Comparison of ENCODE assay signal across 8 cellular contexts in genomic region chr1:179881642-179882252, GRCh38. TPM values are rescaled to one million over a fixed set of nuclear protein-coding genes. Genes with fewer than 3 reads are reported as not detected.
DNase-seq lines count a peak whose midpoint lies in the region; ATAC-seq and TF ChIP-seq lines count a peak whose summit lies in the region.

No MANE protein-coding gene starts in this region.

- no peaks in the 10 kb centered on the region for H3K4me1 ChIP-seq in right cardiac atrium (ENCODE audit: control insufficient read depth, insufficient read depth, low read length)

- peaks cover 12% of the 10 kb centered on the region for H3K36me3 Mint-ChIP-seq in activated naive CD4-positive, alpha-beta T cell treated with anti-CD3 and anti-CD28 coated beads, Interleukin-2, amount 50 U/mL, for 24 hours

- 1% methylated on average over 22 of the region's 22 CpGs for WGBS in right cardiac atrium

- peaks cover 63% of the 10 kb centered on the region for H3K4me1 Mint-ChIP-seq in activated naive CD4-positive, alpha-beta T cell treated with anti-CD3 and anti-CD28 coated beads, Interleukin-2, amount 50 U/mL, for 24 hours

- H3K27ac Mint-ChIP-seq in activated naive CD4-positive, alpha-beta T cell treated with anti-CD3 and anti-CD28 coated beads, Interleukin-2, amount 50 U/mL, for 24 hours, result peak overlapping the region; percentile 100

- intact Hi-C loops in right cardiac atrium (cut with DNase I), result loop anchor here in 1 of 4 donors (10.0 kb wide), 1 partner anchor 73 kb away; the partner anchor contains the start of gene CEP350

- H3K27me3 Mint-ChIP-seq in activated naive CD4-positive, alpha-beta T cell treated with anti-CD3 and anti-CD28 coated beads, Interleukin-2, amount 50 U/mL, for 24 hours, result no peaks in the 10 kb centered on the region

- H3K4me3 Mint-ChIP-seq in activated naive CD4-positive, alpha-beta T cell treated with anti-CD3 and anti-CD28 coated beads, Interleukin-2, amount 50 U/mL, for 24 hours, result peak overlapping the region; percentile 95

- DNase-seq in activated naive CD4-positive, alpha-beta T cell (lab: John Stamatoyannopoulos, UW), result no peak
- DNase-seq in LNCaP clone FGC (ENCODE audit: low read depth) (peak; percentile 89), amniotic epithelial cell (ENCODE audit: low read depth) (peak; percentile 93), right cardiac atrium (no peak), pulmonary artery endothelial cell (ENCODE audit: low read depth, low spot score) (peak; percentile 85)

- no peaks in the 10 kb centered on the region for H3K9me3 Mint-ChIP-seq in activated naive CD4-positive, alpha-beta T cell treated with anti-CD3 and anti-CD28 coated beads, Interleukin-2, amount 50 U/mL, for 24 hours

- no peak for TF ChIP-seq CTCF in LNCaP clone FGC (IDR thresholded peaks at IDR 0.05; ENCODE audit: control insufficient read depth, extremely low read depth, insufficient read depth)

- H3K4me3 ChIP-seq in LNCaP clone FGC (ENCODE audit: low read depth, low read length) (peak overlapping the region; percentile 85), right cardiac atrium (ENCODE audit: low read length) (peak overlapping the region; percentile 37)

- no peaks in the 10 kb centered on the region for H3K9me3 ChIP-seq in right cardiac atrium (ENCODE audit: control insufficient read depth, low read length)

- ATAC-seq in right cardiac atrium (peak; percentile 49 to 55), GM19463 (IDR thresholded peaks at IDR 0.05; ENCODE audit: unreplicated experiment) (no peak), GM21528 (IDR thresholded peaks at IDR 0.05; ENCODE audit: low FRiP score, unreplicated experiment) (no peak)

- peak overlapping the region; percentile 97 for H3K27ac ChIP-seq in right cardiac atrium (ENCODE audit: low read length)

- H3K27me3 ChIP-seq in right cardiac atrium (ENCODE audit: control insufficient read depth, insufficient read depth), result no peaks in the 10 kb centered on the region

RNA-seq across cellular contexts. Expression of gene TOR1AIP1, which starts 0.3 kb away (rescaled TPM):
- total RNA-seq in right cardiac atrium, result 10 to 100 TPM; 59.8 to 65.9 (median 65.4) TPM
- 31.6 TPM for polyA plus RNA-seq in right cardiac atrium
- total RNA-seq in pulmonary artery endothelial cell, result 24.5 and 37.9 TPM in 2 replicates

RNA-seq across cellular contexts. Expression of gene TOR1AIP2, which starts 4.1 kb away (rescaled TPM):
- 10 to 100 TPM; 40.1 to 52.2 (median 48.2) TPM for total RNA-seq in right cardiac atrium
- 11.0 TPM for polyA plus RNA-seq in right cardiac atrium
- 76.8 and 133 TPM in 2 replicates for total RNA-seq in pulmonary artery endothelial cell

Comparison
In these comparisons a context has a peak if more than half of its experiments do, and no peak if none do; other contexts are left out.
1. DNase-seq: peak in LNCaP clone FGC (single experiment), amniotic epithelial cell (single experiment) and pulmonary artery endothelial cell (single experiment); none in activated naive CD4-positive, alpha-beta T cell (0 of 4) and right cardiac atrium (0 of 3).
2. ATAC-seq: peak in right cardiac atrium (2 of 2); none in GM19463 (single experiment) and GM21528 (single experiment).